ENCODE assay signal across 8 cellular contexts in the genomic region with DNA sequence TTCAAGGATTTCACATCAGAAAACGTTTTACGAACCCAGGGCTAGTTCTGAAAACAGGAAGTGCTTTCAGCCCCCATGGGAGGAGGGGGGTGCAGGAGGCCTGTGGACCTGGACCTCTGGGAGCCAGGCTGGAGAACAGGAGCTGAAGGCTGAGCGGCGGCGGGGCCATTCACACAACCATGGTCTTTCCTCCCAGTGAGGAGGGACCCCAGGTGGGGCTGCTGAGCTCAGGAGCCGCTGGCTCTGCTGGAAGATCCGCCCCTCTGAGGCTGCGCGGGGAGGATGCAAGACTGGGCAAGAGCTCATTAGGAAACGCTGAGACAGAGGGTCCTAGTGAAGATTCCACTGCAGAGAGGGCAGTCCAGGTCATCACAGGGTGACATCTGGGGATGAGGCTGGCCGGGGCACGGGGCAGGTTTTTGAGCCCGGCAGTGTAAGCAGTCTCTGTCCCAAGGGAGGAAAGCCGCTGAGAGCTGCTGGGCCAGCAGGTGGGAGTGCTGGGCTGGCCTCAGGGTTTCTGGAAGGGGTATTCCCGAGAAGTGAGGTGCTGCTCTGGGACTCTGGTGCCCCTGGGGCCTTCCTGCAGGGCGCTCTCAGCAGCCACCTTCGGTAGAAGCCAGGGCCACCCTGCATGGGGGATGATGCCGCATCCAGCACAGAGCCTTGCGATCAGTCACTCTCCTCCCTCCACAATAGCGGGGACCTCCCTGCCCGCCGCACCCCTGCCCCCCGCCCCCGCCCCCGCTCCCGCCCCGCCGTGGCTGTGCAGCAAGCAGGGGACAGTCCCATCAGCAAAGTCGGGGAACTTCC. TPM values are rescaled to one million over a fixed set of nuclear protein-coding genes. Genes with fewer than 3 reads are reported as not detected.
DNase-seq lines count a peak whose midpoint lies in the region; ATAC-seq and TF ChIP-seq lines count a peak whose summit lies in the region.

No MANE protein-coding gene starts in this region.

- intact Hi-C loops in sciatic nerve (cut with DNase I): loop anchor here (10.0 kb wide), 1 partner anchor 245 kb away; no protein-coding TSS in a partner anchor

- H3K9me3 ChIP-seq in cardiac muscle cell (ENCODE audit: low read depth): no peaks in the 10 kb centered on the region

- H3K27ac Mint-ChIP-seq in IgD-negative memory B cell: peak overlapping the region; percentile 56 to 94 (median 94)

- peaks cover 9% of the 10 kb centered on the region for H3K36me3 Mint-ChIP-seq in IgD-negative memory B cell

- ATAC-seq in sciatic nerve (peak; percentile 69), GM18517 (IDR thresholded peaks at IDR 0.05; ENCODE audit: unreplicated experiment) (no peak)

- peak overlapping the region; percentile 65 to 90 (median 84) for H3K4me3 Mint-ChIP-seq in IgD-negative memory B cell

- H3K27me3 Mint-ChIP-seq in IgD-negative memory B cell: peaks cover 1% of the 10 kb centered on the region

- peaks cover 14% of the 10 kb centered on the region for H3K27me3 ChIP-seq in cardiac muscle cell

- H3K4me1 Mint-ChIP-seq in IgD-negative memory B cell: peaks cover 32 to 68% (median 44%) of the 10 kb centered on the region in 3 donors

- H3K9me3 Mint-ChIP-seq in IgD-negative memory B cell: no peaks in the 10 kb centered on the region

- DNase-seq in DMS 273 (lab: John Stamatoyannopoulos, UW; ENCODE audit: unreplicated experiment) (peak; percentile 53), DMS 273 treated with DMSO at 0.1 percent for 48 hours (lab: John Stamatoyannopoulos, UW) (no peak), cardiac muscle cell (ENCODE audit: low read depth in 1 of 2, low spot score in 1 of 2) (peak; percentile 49 to 58), sciatic nerve (ENCODE audit: low spot score) (peak; percentile 73), NCI-H1417 (lab: John Stamatoyannopoulos, UW) (no peak)
- DNase-seq in activated T-cell treated with anti-CD3 and anti-CD28 coated beads, Interleukin-2, amount 50 U/mL, for 1 hour: peak; percentile 58

- peak overlapping the region; percentile 8 for H3K4me3 ChIP-seq in cardiac muscle cell

- H3K36me3 ChIP-seq in cardiac muscle cell: no peaks in the 10 kb centered on the region

- no peaks in the 10 kb centered on the region for H3K4me1 ChIP-seq in cardiac muscle cell (ENCODE audit: low read depth)

- peak; percentile 27 for TF ChIP-seq CTCF in cardiac muscle cell (IDR thresholded peaks at IDR 0.05; ENCODE audit: low read depth, low read length)

- H3K27ac ChIP-seq in cardiac muscle cell: no peak overlapping the region

RNA-seq across cellular contexts. Expression of gene MX2, which starts 7.5 kb away (rescaled TPM):
- polyA plus RNA-seq in IgD-negative memory B cell: 36.6 TPM
- 2.3 TPM in 1 of 2 replicates, not detected in the other for total RNA-seq in cardiac muscle cell
- 0.28 and 0.46 TPM in 2 replicates for polyA plus RNA-seq in cardiac muscle cell
- 19.0 TPM for total RNA-seq in sciatic nerve

RNA-seq across cellular contexts. Expression of gene FAM3B, which starts 52.7 kb away (rescaled TPM):
- polyA plus RNA-seq in IgD-negative memory B cell (not detected), cardiac muscle cell (not detected in 2 replicates)
- total RNA-seq in cardiac muscle cell (not detected in 2 replicates), sciatic nerve (0.80 TPM)

RNA-seq across cellular contexts. Expression of gene MX1, which starts 56.7 kb away (rescaled TPM):
- polyA plus RNA-seq in IgD-negative memory B cell (128 TPM), cardiac muscle cell (0.54 TPM in 1 of 2 replicates, not detected in the other)
- total RNA-seq in cardiac muscle cell (0.14 TPM in 1 of 2 replicates, not detected in the other), sciatic nerve (28.6 TPM)

Comparison
In these comparisons a context has a peak if more than half of its experiments do, and no peak if none do; other contexts are left out.
1. DNase-seq: peak in DMS 273 (single experiment), activated T-cell treated with anti-CD3 and anti-CD28 coated beads, Interleukin-2, amount 50 U/mL, for 1 hour (single experiment), cardiac muscle cell (2 of 2) and sciatic nerve (single experiment); none in DMS 273 treated with DMSO at 0.1 percent for 48 hours (single experiment) and NCI-H1417 (0 of 3).
2. RNA of gene MX1, which starts 56.7 kb away (total RNA-seq): 28.6 TPM in sciatic nerve (single experiment); 0.14 TPM in cardiac muscle cell; every median in the first group is over 10 times any median in the second.